In the genomic region with DNA sequence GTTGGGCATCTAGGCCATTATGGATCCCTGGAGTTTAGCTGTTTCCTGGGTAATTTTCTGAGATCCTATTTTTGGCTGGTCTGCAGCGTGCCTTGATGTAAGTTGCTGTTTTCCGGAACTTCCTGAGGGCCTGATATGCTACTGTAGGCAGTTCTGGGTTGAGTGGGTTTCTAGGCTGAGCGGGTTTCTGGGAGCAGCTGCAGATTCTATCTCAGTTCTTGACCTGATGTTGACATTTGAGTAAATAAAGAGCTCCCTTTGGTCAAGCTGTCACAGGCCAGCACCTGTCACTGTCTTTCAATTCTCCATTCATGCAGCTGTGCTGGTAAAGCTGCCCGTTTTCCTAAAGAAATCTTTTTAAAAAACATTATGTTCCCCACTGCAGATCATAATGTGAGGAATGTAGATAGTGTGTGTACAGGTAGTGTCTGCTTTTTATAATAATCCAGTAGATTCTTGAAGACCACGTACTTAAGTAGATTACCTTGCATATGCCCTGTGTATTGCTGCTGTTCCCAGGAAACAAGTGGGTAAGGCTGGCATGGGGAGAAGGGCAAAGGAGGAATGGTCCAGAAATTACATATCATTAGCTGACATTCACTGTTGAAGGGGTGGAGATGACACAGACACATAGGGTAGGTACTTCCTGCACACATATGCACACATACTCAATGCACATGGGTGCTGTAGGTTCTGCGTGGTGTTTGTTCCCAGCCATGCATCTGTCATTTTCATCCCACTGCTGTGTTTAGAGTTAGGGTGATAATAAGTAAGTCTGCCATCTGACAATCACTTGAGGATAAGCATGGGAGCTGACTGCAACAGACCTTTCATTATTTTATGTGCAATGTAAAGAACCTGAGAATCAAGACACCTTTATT, we compare ENCODE assay signal across 1 cellular context.
TF ChIP-seq lines count a peak whose summit lies in the region.

No MANE protein-coding gene starts in this region.

TF ChIP-seq in HepG2, 621 proteins besides CTCF, POLR2A, EP300 and RAD21:
- TF ChIP-seq THAP11 (CRISPR knock-in tag; IDR thresholded peaks at IDR 0.05) (no peak), FOXA3 (CRISPR knock-in tag; IDR thresholded peaks at IDR 0.05) (peak; percentile 51; the same call in 1 of the 2 replicates), NR1H2 (CRISPR knock-in tag; IDR thresholded peaks at IDR 0.05; ENCODE audit: borderline replicate concordance, low read depth) (0 out of 2 replicates have a peak, but pooled peaks have one; percentile 27), FOXA1 (IDR thresholded peaks at IDR 0.05) (no peak), FOXA1 (CRISPR knock-in tag; IDR thresholded peaks at IDR 0.05) (peak; percentile 48)
- TF ChIP-seq, protein P1, sequence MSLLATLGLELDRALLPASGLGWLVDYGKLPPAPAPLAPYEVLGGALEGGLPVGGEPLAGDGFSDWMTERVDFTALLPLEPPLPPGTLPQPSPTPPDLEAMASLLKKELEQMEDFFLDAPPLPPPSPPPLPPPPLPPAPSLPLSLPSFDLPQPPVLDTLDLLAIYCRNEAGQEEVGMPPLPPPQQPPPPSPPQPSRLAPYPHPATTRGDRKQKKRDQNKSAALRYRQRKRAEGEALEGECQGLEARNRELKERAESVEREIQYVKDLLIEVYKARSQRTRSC (CRISPR knock-in tag; IDR thresholded peaks at IDR 0.05; ENCODE audit: low read depth) = no peak
